In the genomic region with DNA sequence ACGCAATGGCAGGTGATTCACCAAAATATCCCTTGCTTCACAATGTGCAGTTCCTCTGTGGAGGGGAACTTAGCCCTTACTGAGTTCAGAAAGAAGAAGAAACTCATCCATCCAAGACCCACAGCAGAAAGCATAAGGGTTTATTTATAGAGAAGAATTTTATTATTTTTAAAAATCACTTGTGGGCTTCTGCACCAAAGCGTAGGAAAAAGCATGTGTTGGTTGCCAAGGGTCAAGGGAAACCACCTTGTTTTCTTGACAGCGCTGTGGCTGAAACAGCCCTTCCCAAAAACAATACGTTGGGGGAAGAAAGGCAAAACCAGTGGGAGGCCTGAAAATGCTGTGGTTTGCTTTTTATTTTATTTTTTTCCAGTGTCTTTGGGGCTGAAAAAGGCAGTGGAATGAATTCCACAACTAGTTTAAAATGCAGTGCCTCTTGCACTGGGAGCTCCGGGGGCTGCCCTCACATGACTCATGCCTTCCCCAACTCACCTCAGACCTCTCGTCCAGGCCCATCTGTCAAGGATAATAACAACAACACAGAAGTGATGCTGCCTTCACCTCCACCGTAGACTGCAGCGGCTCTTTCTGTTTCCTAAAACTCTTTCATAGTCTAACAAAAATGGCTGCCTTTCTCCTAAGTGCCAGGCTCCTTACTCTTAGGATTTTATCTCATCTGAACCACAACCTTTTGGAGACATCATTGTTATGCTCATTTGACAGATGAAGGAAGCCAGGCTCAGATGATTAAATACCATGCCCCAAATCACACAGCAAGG, we compare ENCODE assay signal across 8 cellular contexts.
A peak's percentile ranks its signal among the peaks of the same experiment; 100 is the strongest.
DNase-seq lines count a peak whose midpoint lies in the region; ATAC-seq and TF ChIP-seq lines count a peak whose summit lies in the region.

No MANE protein-coding gene starts in this region.

- no peaks in the 10 kb centered on the region for H3K9me3 ChIP-seq in sigmoid colon

- ATAC-seq in HG03095 (IDR thresholded peaks at IDR 0.05; ENCODE audit: unreplicated experiment) (peak; percentile 42), HG03280 (IDR thresholded peaks at IDR 0.05; ENCODE audit: unreplicated experiment) (no peak)

- TF ChIP-seq POLR2A in sigmoid colon (IDR thresholded peaks at IDR 0.05) = no peak

- H3K4me1 ChIP-seq in sigmoid colon = peaks cover 0 to 22% (median 21%) of the 10 kb centered on the region in 4 donors

- no peaks in the 10 kb centered on the region for H3K27me3 ChIP-seq in sigmoid colon

- 56 to 78% methylated on average over 8 of the region's 8 CpGs for WGBS in sigmoid colon, 2 donors

- TF ChIP-seq EP300 in sigmoid colon (IDR thresholded peaks at IDR 0.05) = no peak

- no peaks in the 10 kb centered on the region for H3K36me3 ChIP-seq in sigmoid colon

- peak; percentile 58 for DNase-seq in NCI-H82 (lab: John Stamatoyannopoulos, UW)
- no peak for DNase-seq in NCI-H82 treated with DMSO at 0.1 percent for 48 hours (lab: John Stamatoyannopoulos, UW; ENCODE audit: unreplicated experiment)
- peak; percentile 91 for DNase-seq in astrocyte of the cerebellum (ENCODE audit: low read depth)
- peak; percentile 7 for DNase-seq in stimulated activated CD8-positive, alpha-beta memory T cell treated with anti-CD3 and anti-CD28 coated beads, Interleukin-4, amount 100 ng/mL, for 24 hours (ENCODE audit: low read depth)
- no peak for DNase-seq in sigmoid colon
- DNase-seq in retina = no peak

- in situ Hi-C loops in astrocyte of the cerebellum (cut with HindIII; ENCODE audit: low sequenced_read_pairs) = no loop called here

- TF ChIP-seq CTCF in astrocyte of the cerebellum (IDR thresholded peaks at IDR 0.05; ENCODE audit: low read depth, low read length, missing control alignments) (no peak), sigmoid colon (IDR thresholded peaks at IDR 0.05) (no peak)

- H3K4me3 ChIP-seq in astrocyte of the cerebellum (ENCODE audit: low read depth, low read length) (no peak overlapping the region), sigmoid colon (no peak overlapping the region)

- H3K27ac ChIP-seq in sigmoid colon = peak overlapping the region in 1 of 4 donors; percentile 26

- intact Hi-C loops in sigmoid colon (cut with DNase I) = no loop called here

Comparison
In these comparisons a context has a peak if more than half of its experiments do, and no peak if none do; other contexts are left out.
1. DNase-seq: peak in NCI-H82 (single experiment), astrocyte of the cerebellum (single experiment) and stimulated activated CD8-positive, alpha-beta memory T cell treated with anti-CD3 and anti-CD28 coated beads, Interleukin-4, amount 100 ng/mL, for 24 hours (single experiment); none in NCI-H82 treated with DMSO at 0.1 percent for 48 hours (single experiment), sigmoid colon (single experiment) and retina (single experiment).